ENCODE assay signal across 20 cellular contexts in genomic region chr13:41511827-41512226, GRCh38. TPM values are rescaled to one million over a fixed set of nuclear protein-coding genes. Genes with fewer than 3 reads are reported as not detected.
DNase-seq lines count a peak whose midpoint lies in the region; ATAC-seq, FAIRE-seq and TF ChIP-seq lines count a peak whose summit lies in the region.
"Had no signal": no experiment of that assay in that cellular context is flagged by ENCODE, and none has a peak within 500 bp of the region (broad histone marks: within the 10 kb centered on the region; RNA-seq: fewer than 3 reads in every experiment).

No MANE protein-coding gene starts in this region.

- no TSS peak for BruUV-seq in OCI-LY7 (replicated peaks; lab: Mats Ljungman, UMichigan)

- no peaks in the 10 kb centered on the region for H3K9me2 ChIP-seq in OCI-LY7 (ENCODE audit: insufficient read depth, low read length)

- intact Hi-C loops in OCI-LY7 (cut with micrococcal nuclease; ENCODE audit: unreplicated experiment), result no loop called here
- intact Hi-C loops in kidney (cut with DNase I), result no loop called here
- intact Hi-C loops in activated CD4-positive, alpha-beta T cell treated with anti-CD3 and anti-CD28 coated beads, Interleukin-2, amount 10 ng/mL, durations not matched to agents 24 days and 14 days (cut with micrococcal nuclease), result no loop called here

- peak; percentile 68 for FAIRE-seq in G401.6 (lab: Jason Lieb, UNC)
- FAIRE-seq in colon (lab: Jason Lieb, UNC), result peak; percentile 49
- FAIRE-seq in kidney (lab: Jason Lieb, UNC), result peak; percentile 88
- FAIRE-seq: GM12878, H54, HepG2 had no signal

- H3K9ac ChIP-seq in kidney (ENCODE audit: low read length in 2 of 2), result no peak overlapping the region
- H3K9ac ChIP-seq: BLaER1 treated with 17β-estradiol and CSF1 and Interleukin-3, amounts not matched to agents 10 nM and 100 nM; GM23248 had no signal

- H3K79me2 ChIP-seq in OCI-LY7 (ENCODE audit: insufficient read depth, low read depth, low read length), result no peaks in the 10 kb centered on the region

- H3K4me1 ChIP-seq in OCI-LY7 (ENCODE audit: insufficient read depth, low read length, poor library complexity, severe bottlenecking) (peaks cover 34% of the 10 kb centered on the region), kidney (ENCODE audit: control insufficient read depth in 1 of 2, insufficient read depth in 1 of 2, low read depth in 1 of 2, low read length in 2 of 2) (no peaks in the 10 kb centered on the region)
- H3K4me1 ChIP-seq: BLaER1 treated with 17β-estradiol and CSF1 and Interleukin-3, amounts not matched to agents 10 nM and 100 nM had no signal

- H3K27me3 Mint-ChIP-seq in activated CD4-positive, alpha-beta T cell treated with anti-CD3 and anti-CD28 coated beads, Interleukin-2, amount 10 ng/mL, durations not matched to agents 24 days and 14 days, result no peaks in the 10 kb centered on the region
- H3K27me3 Mint-ChIP-seq: B cell had no signal

- no peak overlapping the region for H3K4me3 Mint-ChIP-seq in activated CD4-positive, alpha-beta T cell treated with anti-CD3 and anti-CD28 coated beads, Interleukin-2, amount 10 ng/mL, durations not matched to agents 24 days and 14 days
- H3K4me3 Mint-ChIP-seq: B cell; CD8-positive, alpha-beta T cell had no signal

- H3K9me3 ChIP-seq in OCI-LY7 (ENCODE audit: low read length) (no peaks in the 10 kb centered on the region), kidney (ENCODE audit: control insufficient read depth in 1 of 2, low read length in 2 of 2) (no peaks in the 10 kb centered on the region)
- H3K9me3 ChIP-seq: BLaER1 treated with 17β-estradiol and CSF1 and Interleukin-3, amounts not matched to agents 10 nM and 100 nM had no signal

- H3K36me3 ChIP-seq in OCI-LY7 (ENCODE audit: insufficient read depth, low read length) (no peaks in the 10 kb centered on the region; the same call in 1 of the 2 replicates), kidney (ENCODE audit: control insufficient read depth in 1 of 2, insufficient read depth in 2 of 2, low read length in 2 of 2) (no peaks in the 10 kb centered on the region)
- H3K36me3 ChIP-seq: BLaER1 treated with 17β-estradiol and CSF1 and Interleukin-3, amounts not matched to agents 10 nM and 100 nM had no signal

- POLR2A ChIA-PET in OCI-LY7 (lab: Charles Lee), result interaction anchor here (1.2 to 2.4 kb wide), 6 partner anchors 8 to 84 kb away, joined by 3 to 16 read pairs (median 4); no protein-coding TSS in a partner anchor

- CTCF ChIA-PET in OCI-LY7 (lab: Charles Lee; ENCODE audit: unreplicated experiment), result no interaction called here

- no peaks in the 10 kb centered on the region for H4K20me1 ChIP-seq in OCI-LY7 (ENCODE audit: insufficient read depth, low read length)
- H4K20me1 ChIP-seq: BLaER1 treated with 17β-estradiol and CSF1 and Interleukin-3, amounts not matched to agents 10 nM and 100 nM had no signal

- H3K9me3 Mint-ChIP-seq in activated CD4-positive, alpha-beta T cell treated with anti-CD3 and anti-CD28 coated beads, Interleukin-2, amount 10 ng/mL, durations not matched to agents 24 days and 14 days, result no peaks in the 10 kb centered on the region
- H3K9me3 Mint-ChIP-seq: CD8-positive, alpha-beta T cell; IgD-negative memory B cell had no signal

- ATAC-seq in GM19397 (IDR thresholded peaks at IDR 0.05; ENCODE audit: unreplicated experiment), result no peak
- ATAC-seq: CD8-positive, alpha-beta T cell; GM12878; HepG2 had no signal

- no peaks in the 10 kb centered on the region for H3K36me3 Mint-ChIP-seq in activated CD4-positive, alpha-beta T cell treated with anti-CD3 and anti-CD28 coated beads, Interleukin-2, amount 10 ng/mL, durations not matched to agents 24 days and 14 days (ENCODE audit: low read depth)
- H3K36me3 Mint-ChIP-seq: CD8-positive, alpha-beta T cell; IgD-negative memory B cell had no signal

- H2AFZ ChIP-seq in OCI-LY7 (ENCODE audit: low read length), result peak overlapping the region; percentile 60; the same call in 1 of the 2 replicates
- H2AFZ ChIP-seq: GM23248 had no signal

- peak overlapping the region; percentile 51 for H3K4me2 ChIP-seq in OCI-LY7 (ENCODE audit: low read length)
- H3K4me2 ChIP-seq: BLaER1 treated with 17β-estradiol and CSF1 and Interleukin-3, amounts not matched to agents 10 nM and 100 nM had no signal

- no peak overlapping the region for H3K4me3 ChIP-seq in OCI-LY7 (ENCODE audit: low read depth, low read length, poor library complexity, severe bottlenecking)
- H3K4me3 ChIP-seq in kidney (ENCODE audit: low read length in 2 of 2), result no peak overlapping the region
- H3K4me3 ChIP-seq: BLaER1 treated with 17β-estradiol and CSF1 and Interleukin-3, amounts not matched to agents 10 nM and 100 nM; GM12878; GM23248 had no signal

- H3K27ac ChIP-seq in OCI-LY7 (ENCODE audit: low read depth, low read length, poor library complexity, severe bottlenecking) (peak overlapping the region; percentile 59), kidney (ENCODE audit: low read depth in 2 of 2, low read length in 2 of 2) (no peak overlapping the region)
- H3K27ac ChIP-seq: BLaER1 treated with 17β-estradiol and CSF1 and Interleukin-3, amounts not matched to agents 10 nM and 100 nM; GM23248 had no signal

- no peak overlapping the region for H3K27ac Mint-ChIP-seq in activated CD4-positive, alpha-beta T cell treated with anti-CD3 and anti-CD28 coated beads, Interleukin-2, amount 10 ng/mL, durations not matched to agents 24 days and 14 days
- H3K27ac Mint-ChIP-seq: CD8-positive, alpha-beta T cell had no signal

- H3K4me1 Mint-ChIP-seq in activated CD4-positive, alpha-beta T cell treated with anti-CD3 and anti-CD28 coated beads, Interleukin-2, amount 10 ng/mL, durations not matched to agents 24 days and 14 days, result no peaks in the 10 kb centered on the region

- TF ChIP-seq CTCF in OCI-LY7 (conservative IDR thresholded peaks at IDR 0.05; ENCODE audit: low read length) (no peak), kidney (IDR thresholded peaks at IDR 0.05; ENCODE audit: borderline replicate concordance, extremely low read depth, insufficient read depth) (no peak)

- DNase-seq in OCI-LY7 (ENCODE audit: low spot score) (no peak), kidney (no peak), kidney tubule cell (ENCODE audit: low spot score) (no peak)
- DNase-seq in activated CD4-positive, alpha-beta T cell treated with anti-CD3 and anti-CD28 coated beads, Interleukin-2, amount 10 ng/mL, durations not matched to agents 24 days and 14 days, result no peak
- DNase-seq in activated effector memory CD4-positive, alpha-beta T cell treated with Interleukin-2 at 50 U/mL for 16 hours, result no peak
- DNase-seq: 8988T; Calu3; CD8-positive, alpha-beta T cell; DMS79 treated with DMSO at 0.1 percent for 48 hours; GM23248; HCEC 1CT had no signal

RNA-seq across cellular contexts. Expression of gene RGCC, which starts 54.5 kb away (rescaled TPM):
- total RNA-seq in OCI-LY7 (2014; rRNA removed; shearing (Covaris generic)), result 219 and 274 TPM in 2 replicates
- total RNA-seq in OCI-LY7 (2022) (89.5 and 101 TPM in 2 replicates), kidney (12.9 TPM)
- polyA plus RNA-seq in kidney (ENCODE audit: insufficient read depth, low read depth, low replicate concordance), result 40.9 TPM
- 113 and 117 TPM in 2 replicates for total RNA-seq in activated CD4-positive, alpha-beta T cell treated with anti-CD3 and anti-CD28 coated beads, Interleukin-2, amount 10 ng/mL, durations not matched to agents 24 days and 14 days
